Comparison of ENCODE assay signal across 8 cellular contexts in genomic region chr16:30747331-30747730, GRCh38. TPM values are rescaled to one million over a fixed set of nuclear protein-coding genes. Genes with fewer than 3 reads are reported as not detected.
A peak's percentile ranks its signal among the peaks of the same experiment; 100 is the strongest.
DNase-seq lines count a peak whose midpoint lies in the region; ATAC-seq and TF ChIP-seq lines count a peak whose summit lies in the region.

No MANE protein-coding gene starts in this region.

- no peak for TF ChIP-seq CTCF in RWPE2 (IDR thresholded peaks at IDR 0.05; ENCODE audit: poor library complexity, severe bottlenecking)
- TF ChIP-seq CTCF in fibroblast of lung (conservative IDR thresholded peaks at IDR 0.05 in 1 of 2, IDR thresholded peaks at IDR 0.05 in 1 of 2; ENCODE audit: low read depth in 1 of 2, low read length in 2 of 2) = no peak

- peak overlapping the region; percentile 79 for H3K27ac ChIP-seq in RWPE2 (ENCODE audit: poor library complexity, severe bottlenecking)
- H3K27ac ChIP-seq in fibroblast of lung (ENCODE audit: insufficient read depth, low read length) = peak overlapping the region; percentile 87

- H3K36me3 ChIP-seq in RWPE2 (ENCODE audit: low read depth) = peaks cover 54% of the 10 kb centered on the region
- peaks cover 16% of the 10 kb centered on the region for H3K36me3 ChIP-seq in fibroblast of lung (ENCODE audit: control insufficient read depth, insufficient read depth, low read length)

- H4K20me1 ChIP-seq in fibroblast of lung (ENCODE audit: control insufficient read depth, extremely low read depth, insufficient read depth, low read length) = no peaks in the 10 kb centered on the region

- peak; percentile 51 for DNase-seq in GM04503 (ENCODE audit: low read depth)
- DNase-seq in RWPE2 (ENCODE audit: low spot score) = no peak
- DNase-seq in fibroblast of lung (ENCODE audit: low read depth in 2 of 2) = peak in 1 of 2 donors; percentile 56
- DNase-seq in renal cortical epithelial cell (ENCODE audit: low read depth) = peak; percentile 77
- DNase-seq in NCI-H510A (lab: John Stamatoyannopoulos, UW) = no peak

- H3K9me3 ChIP-seq in RWPE2 (ENCODE audit: severe bottlenecking) (no peaks in the 10 kb centered on the region), fibroblast of lung (ENCODE audit: control insufficient read depth, insufficient read depth, low read depth, low read length) (no peaks in the 10 kb centered on the region)

- H3K27me3 ChIP-seq in RWPE2 (ENCODE audit: insufficient read depth, poor library complexity, severe bottlenecking) = no peaks in the 10 kb centered on the region
- no peaks in the 10 kb centered on the region for H3K27me3 ChIP-seq in fibroblast of lung (ENCODE audit: control insufficient read depth, insufficient read depth, low read length)

- peak overlapping the region; percentile 92 for H3K4me2 ChIP-seq in fibroblast of lung (ENCODE audit: extremely low read depth, insufficient read depth, low read length)

- peak overlapping the region; percentile 53 for H3K9ac ChIP-seq in fibroblast of lung (ENCODE audit: insufficient read depth, low read length)

- peak; percentile 51 for ATAC-seq in RWPE2 (ENCODE audit: low read depth)
- ATAC-seq in HG03571 (IDR thresholded peaks at IDR 0.05; ENCODE audit: unreplicated experiment) = no peak
- no peak for ATAC-seq in GM18907 (IDR thresholded peaks at IDR 0.05; ENCODE audit: unreplicated experiment)
- no peak for ATAC-seq in HG02678 (IDR thresholded peaks at IDR 0.05; ENCODE audit: unreplicated experiment)

- H3K4me1 ChIP-seq in RWPE2 (ENCODE audit: insufficient read depth, poor library complexity, severe bottlenecking) (peaks cover 13% of the 10 kb centered on the region), fibroblast of lung (ENCODE audit: control insufficient read depth, extremely low read depth, insufficient read depth, low read length) (peaks cover 7% of the 10 kb centered on the region)

- peak overlapping the region; percentile 43 for H3K4me3 ChIP-seq in RWPE2 (ENCODE audit: severe bottlenecking)
- peak overlapping the region in 3 of 4 experiments; percentile 55 to 64 (median 61) for H3K4me3 ChIP-seq in fibroblast of lung (replicated peaks in 1 of 4; ENCODE audit: control extremely low read depth in 1 of 4, insufficient read depth in 1 of 4, low read depth in 3 of 4, low read length in 4 of 4)

- H3K79me2 ChIP-seq in fibroblast of lung (ENCODE audit: control insufficient read depth, insufficient read depth, low read length) = peaks cover 16% of the 10 kb centered on the region

- peak overlapping the region; percentile 91 for H2AFZ ChIP-seq in fibroblast of lung (ENCODE audit: low read length)

RNA-seq across cellular contexts. Expression of gene PHKG2, which starts 0.9 kb away (rescaled TPM):
- 11.8 and 15.4 TPM in 2 replicates for total RNA-seq in fibroblast of lung
- 19.4 and 23.8 TPM in 2 replicates for polyA plus RNA-seq in fibroblast of lung
- polyA plus RNA-seq in fibroblast of lung (2012) = 19.2 and 24.2 TPM in 2 replicates
- 31.4 and 31.6 TPM in 2 replicates for polyA minus RNA-seq in fibroblast of lung (ENCODE audit: low replicate concordance)
- total RNA-seq in renal cortical epithelial cell = 25.4 and 26.2 TPM in 2 replicates

RNA-seq across cellular contexts. Expression of gene CFAP119, which starts 14.5 kb away (rescaled TPM):
- total RNA-seq in fibroblast of lung (0.77 and 1.3 TPM in 2 replicates), renal cortical epithelial cell (2.7 and 2.8 TPM in 2 replicates)
- 1.5 and 2.0 TPM in 2 replicates for polyA plus RNA-seq in fibroblast of lung
- polyA plus RNA-seq in fibroblast of lung (2012) = 2.4 and 3.7 TPM in 2 replicates
- 0.39 and 4.0 TPM in 2 replicates for polyA minus RNA-seq in fibroblast of lung (ENCODE audit: low replicate concordance)

RNA-seq across cellular contexts. Expression of gene RNF40, which starts 14.8 kb away (rescaled TPM):
- 56.8 TPM in 2 replicates for total RNA-seq in fibroblast of lung
- 42.0 and 68.2 TPM in 2 replicates for polyA plus RNA-seq in fibroblast of lung
- 49.9 and 73.9 TPM in 2 replicates for polyA plus RNA-seq in fibroblast of lung (2012)
- polyA minus RNA-seq in fibroblast of lung (ENCODE audit: low replicate concordance) = 107 and 130 TPM in 2 replicates
- total RNA-seq in renal cortical epithelial cell = 58.0 and 108 TPM in 2 replicates

RNA-seq across cellular contexts. Expression of gene ZNF629, which starts 39.7 kb away (rescaled TPM):
- total RNA-seq in fibroblast of lung (6.4 and 7.3 TPM in 2 replicates), renal cortical epithelial cell (6.4 and 22.1 TPM in 2 replicates)
- 5.8 and 6.2 TPM in 2 replicates for polyA plus RNA-seq in fibroblast of lung
- 13.5 and 14.3 TPM in 2 replicates for polyA plus RNA-seq in fibroblast of lung (2012)
- 12.2 and 15.9 TPM in 2 replicates for polyA minus RNA-seq in fibroblast of lung (ENCODE audit: low replicate concordance)

RNA-seq across cellular contexts. Expression of gene SRCAP, which starts 48.4 kb away (rescaled TPM):
- 11.3 and 14.2 TPM in 2 replicates for total RNA-seq in fibroblast of lung
- 3.5 and 6.4 TPM in 2 replicates for polyA plus RNA-seq in fibroblast of lung
- 12.1 and 17.8 TPM in 2 replicates for polyA plus RNA-seq in fibroblast of lung (2012)
- polyA minus RNA-seq in fibroblast of lung (ENCODE audit: low replicate concordance) = 98.0 and 100 TPM in 2 replicates
- total RNA-seq in renal cortical epithelial cell = 14.4 and 74.0 TPM in 2 replicates

Comparison
In these comparisons a context has a peak if more than half of its experiments do, and no peak if none do; other contexts are left out.
1. DNase-seq: peak in GM04503 (single experiment) and renal cortical epithelial cell (single experiment); none in RWPE2 (single experiment) and NCI-H510A (single experiment).